24 cellular contexts compared by ENCODE assay signal in the genomic region with DNA sequence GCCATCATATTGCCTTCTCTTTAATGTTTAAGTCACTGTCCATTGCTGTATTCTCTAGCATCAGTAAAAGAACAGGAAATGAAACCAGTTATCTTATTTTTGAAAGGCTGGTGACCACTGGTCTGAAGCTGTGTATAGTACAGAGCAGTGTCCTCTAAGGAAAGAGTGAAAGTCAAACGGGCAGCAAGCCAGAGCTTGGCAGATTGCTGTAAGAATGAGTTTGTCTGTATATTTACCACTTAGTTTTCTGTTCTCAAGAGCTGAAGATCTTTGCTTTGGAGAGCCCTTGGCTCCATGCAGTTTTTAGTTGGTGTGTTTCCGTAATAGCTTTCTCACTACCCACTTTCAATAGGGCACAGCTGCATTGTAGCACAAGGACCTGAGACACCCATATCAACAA. TPM values are rescaled to one million over a fixed set of nuclear protein-coding genes. Genes with fewer than 3 reads are reported as not detected.
DNase-seq lines count a peak whose midpoint lies in the region; ATAC-seq, FAIRE-seq and TF ChIP-seq lines count a peak whose summit lies in the region.
"Had no signal": no experiment of that assay in that cellular context is flagged by ENCODE, and none has a peak within 500 bp of the region (broad histone marks: within the 10 kb centered on the region; RNA-seq: fewer than 3 reads in every experiment).

No MANE protein-coding gene starts in this region.

- TF ChIP-seq CTCF in spleen (IDR thresholded peaks at IDR 0.05 in 8 of 11, conservative IDR thresholded peaks at IDR 0.05 in 3 of 11), result no peak

- H3K4me3 ChIP-seq in naive thymus-derived CD4-positive, alpha-beta T cell (ENCODE audit: low read length), result no peak overlapping the region
- H3K4me3 ChIP-seq in spleen, result no peak overlapping the region
- H3K4me3 ChIP-seq: ascending aorta had no signal

- H3K27ac ChIP-seq in naive thymus-derived CD4-positive, alpha-beta T cell (ENCODE audit: low read depth, low read length), result no peak overlapping the region
- no peak overlapping the region for H3K27ac ChIP-seq in spleen
- H3K27ac ChIP-seq: ascending aorta had no signal

- H3K27me3 Mint-ChIP-seq in activated T-helper 17 cell treated with anti-CD3 and anti-CD28 coated beads, Interleukin-2, amount 50 U/mL, for 72 hours, result no peaks in the 10 kb centered on the region
- no peaks in the 10 kb centered on the region for H3K27me3 Mint-ChIP-seq in naive thymus-derived CD4-positive, alpha-beta T cell
- H3K27me3 Mint-ChIP-seq: activated CD4-positive, alpha-beta T cell treated with anti-CD3 and anti-CD28 coated beads, Interleukin-2, amount 10 ng/mL, durations not matched to agents 24 days and 14 days; B cell; IgD-negative memory B cell had no signal

- peaks cover 99% of the 10 kb centered on the region for H3K36me3 Mint-ChIP-seq in activated T-helper 17 cell treated with anti-CD3 and anti-CD28 coated beads, Interleukin-2, amount 50 U/mL, for 72 hours (ENCODE audit: low read depth)
- H3K36me3 Mint-ChIP-seq in naive thymus-derived CD4-positive, alpha-beta T cell, result peaks cover 7 to 76% (median 21%) of the 10 kb centered on the region in 5 donors

- H3K4me1 Mint-ChIP-seq in activated T-helper 17 cell treated with anti-CD3 and anti-CD28 coated beads, Interleukin-2, amount 50 U/mL, for 72 hours, result peaks cover 4% of the 10 kb centered on the region
- H3K4me1 Mint-ChIP-seq in naive thymus-derived CD4-positive, alpha-beta T cell, result peaks cover 0 to 5% (median 0%) of the 10 kb centered on the region in 7 donors
- H3K4me1 Mint-ChIP-seq: B cell, IgD-negative memory B cell had no signal

- ATAC-seq in activated T-helper 17 cell treated with anti-CD3 and anti-CD28 coated beads, Interleukin-2, amount 50 U/mL, for 72 hours (replicated peaks), result no peak
- peak; percentile 4 for ATAC-seq in naive thymus-derived CD4-positive, alpha-beta T cell
- no peak for ATAC-seq in HG03457 (IDR thresholded peaks at IDR 0.05; ENCODE audit: unreplicated experiment)
- no peak for ATAC-seq in HG02885 (IDR thresholded peaks at IDR 0.05; ENCODE audit: poor library complexity, unreplicated experiment)
- ATAC-seq: activated naive CD4-positive, alpha-beta T cell treated with anti-CD3 and anti-CD28 coated beads, Interleukin-2, amount 50 U/mL, for 72 hours had no signal

- H3K4me3 Mint-ChIP-seq in activated T-helper 17 cell treated with anti-CD3 and anti-CD28 coated beads, Interleukin-2, amount 50 U/mL, for 72 hours, result no peak overlapping the region
- no peak overlapping the region for H3K4me3 Mint-ChIP-seq in naive thymus-derived CD4-positive, alpha-beta T cell
- H3K4me3 Mint-ChIP-seq: activated CD4-positive, alpha-beta T cell treated with anti-CD3 and anti-CD28 coated beads, Interleukin-2, amount 10 ng/mL, durations not matched to agents 24 days and 14 days; activated T-helper 1 cell treated with anti-CD3 and anti-CD28 coated beads, Interleukin-12 subunit alpha, Interleukin-12 subunit beta, Interleukin-2, Interleukin-4 antibody, amounts not matched to agents 30 ng/mL and 10 ng/mL and 1 ng/mL, durations not matched to agents 14 hours and 24 hours and 36 hours; B cell; IgD-negative memory B cell had no signal

- DNase-seq in NCI-H2107 treated with DMSO at 0.1 percent for 48 hours (lab: John Stamatoyannopoulos, UW; ENCODE audit: unreplicated experiment), result peak; percentile 4
- no peak for DNase-seq in NCI-H2107 (lab: John Stamatoyannopoulos, UW)
- DNase-seq in GM18507 (ENCODE audit: extremely low spot score, insufficient read length, low read depth), result no peak
- no peak for DNase-seq in naive thymus-derived CD4-positive, alpha-beta T cell
- no peak for DNase-seq in spleen
- DNase-seq: activated CD4-positive, alpha-beta T cell treated with anti-CD3 and anti-CD28 coated beads, Interleukin-2, amount 10 ng/mL, durations not matched to agents 24 days and 14 days; caudate nucleus; dermis blood vessel endothelial cell; mammary epithelial cell; NCI-H1436 treated with DMSO at 0.1 percent for 48 hours; NCI-H526 treated with DMSO at 0.1 percent for 48 hours; SK-N-SH; T-helper 2 cell had no signal

- H3K27me3 ChIP-seq in naive thymus-derived CD4-positive, alpha-beta T cell (ENCODE audit: control insufficient read depth in 2 of 2, insufficient read depth in 2 of 2, low read length in 2 of 2), result no peaks in the 10 kb centered on the region
- no peaks in the 10 kb centered on the region for H3K27me3 ChIP-seq in spleen (replicated peaks in 1 of 7)
- H3K27me3 ChIP-seq: ascending aorta had no signal

- peak overlapping the region; percentile 41 for H3K27ac Mint-ChIP-seq in activated T-helper 17 cell treated with anti-CD3 and anti-CD28 coated beads, Interleukin-2, amount 50 U/mL, for 72 hours
- H3K27ac Mint-ChIP-seq in naive thymus-derived CD4-positive, alpha-beta T cell, result no peak overlapping the region
- H3K27ac Mint-ChIP-seq: activated CD4-positive, alpha-beta T cell treated with anti-CD3 and anti-CD28 coated beads, Interleukin-2, amount 10 ng/mL, durations not matched to agents 24 days and 14 days; activated naive CD4-positive, alpha-beta T cell treated with anti-CD3 and anti-CD28 coated beads, Interleukin-2, amount 50 U/mL, for 72 hours; activated T-helper 1 cell treated with anti-CD3 and anti-CD28 coated beads, Interleukin-12 subunit alpha, Interleukin-12 subunit beta, Interleukin-2, Interleukin-4 antibody, amounts not matched to agents 30 ng/mL and 10 ng/mL and 1 ng/mL, durations not matched to agents 14 hours and 24 hours and 36 hours; B cell had no signal

- TF ChIP-seq POLR2A in spleen (IDR thresholded peaks at IDR 0.05), result no peak

- intact Hi-C loops in naive thymus-derived CD4-positive, alpha-beta T cell (cut with micrococcal nuclease), result no loop called here
- intact Hi-C loops in spleen (cut with DNase I; ENCODE audit: low total_unique reads), result no loop called here

- POLR2A ChIA-PET in naive thymus-derived CD4-positive, alpha-beta T cell (lab: Charles Lee), result no interaction called here

- CTCF ChIA-PET in naive thymus-derived CD4-positive, alpha-beta T cell (lab: Charles Lee), result no interaction called here

- peak; percentile 53 for FAIRE-seq in GM18507 (lab: Jason Lieb, UNC)
- FAIRE-seq: A204.1, GM12892, urothelium cell line had no signal

- H3K9me3 ChIP-seq in naive thymus-derived CD4-positive, alpha-beta T cell (ENCODE audit: control insufficient read depth in 2 of 3, low read length in 3 of 3), result no peaks in the 10 kb centered on the region
- H3K9me3 ChIP-seq in spleen, result no peaks in the 10 kb centered on the region
- H3K9me3 ChIP-seq: ascending aorta, SK-N-SH had no signal

- WGBS in spleen, 5 donors, result 53 to 76% (median 65%) methylated on average over 2 of the region's 2 CpGs

- no peaks in the 10 kb centered on the region for H3K9me3 Mint-ChIP-seq in activated T-helper 17 cell treated with anti-CD3 and anti-CD28 coated beads, Interleukin-2, amount 50 U/mL, for 72 hours
- H3K9me3 Mint-ChIP-seq in naive thymus-derived CD4-positive, alpha-beta T cell, result no peaks in the 10 kb centered on the region
- H3K9me3 Mint-ChIP-seq: activated CD4-positive, alpha-beta T cell treated with anti-CD3 and anti-CD28 coated beads, Interleukin-2, amount 10 ng/mL, durations not matched to agents 24 days and 14 days; activated naive CD4-positive, alpha-beta T cell treated with anti-CD3 and anti-CD28 coated beads, Interleukin-2, amount 50 U/mL, for 72 hours; activated T-helper 1 cell treated with anti-CD3 and anti-CD28 coated beads, Interleukin-12 subunit alpha, Interleukin-12 subunit beta, Interleukin-2, Interleukin-4 antibody, amounts not matched to agents 30 ng/mL and 10 ng/mL and 1 ng/mL, durations not matched to agents 14 hours and 24 hours and 36 hours; IgD-negative memory B cell had no signal

- peaks cover 0 to 68% (median 14%) of the 10 kb centered on the region in 3 experiments for H3K36me3 ChIP-seq in naive thymus-derived CD4-positive, alpha-beta T cell (ENCODE audit: control insufficient read depth in 2 of 3, insufficient read depth in 3 of 3, low read length in 3 of 3)
- peaks cover 0 to 98% (median 51%) of the 10 kb centered on the region in 6 donors for H3K36me3 ChIP-seq in spleen

- H3K4me1 ChIP-seq in naive thymus-derived CD4-positive, alpha-beta T cell (ENCODE audit: control insufficient read depth in 2 of 2, insufficient read depth in 2 of 2, low read length in 2 of 2), result no peaks in the 10 kb centered on the region
- H3K4me1 ChIP-seq in spleen, result peaks cover 0 to 11% (median 0%) of the 10 kb centered on the region in 6 donors
- H3K4me1 ChIP-seq: ascending aorta had no signal

RNA-seq across cellular contexts. Expression of a gene that starts 31.9 kb away (rescaled TPM):
- total RNA-seq in activated T-helper 17 cell treated with anti-CD3 and anti-CD28 coated beads, Interleukin-2, amount 50 U/mL, for 72 hours, result 10 to 100 TPM; 36.3 to 47.4 TPM
- 10 to 100 TPM in 2 of 5 experiments, 1 to 10 TPM in 3; 4.5 to 29.8 (median 8.3) TPM for total RNA-seq in naive thymus-derived CD4-positive, alpha-beta T cell
- polyA plus RNA-seq in naive thymus-derived CD4-positive, alpha-beta T cell, result 1 to 10 TPM; 6.3 to 7.8 TPM
- 10 to 100 TPM; 24.5 to 36.1 (median 29.8) TPM for total RNA-seq in spleen
- polyA plus RNA-seq in spleen, result 10 to 100 TPM; 25.0 to 45.6 (median 45.2) TPM

RNA-seq across cellular contexts. Expression of a gene that starts 40.7 kb away (rescaled TPM):
- total RNA-seq in activated T-helper 17 cell treated with anti-CD3 and anti-CD28 coated beads, Interleukin-2, amount 50 U/mL, for 72 hours, result 10 to 100 TPM; 23.9 to 30.8 TPM
- total RNA-seq in naive thymus-derived CD4-positive, alpha-beta T cell, result 10 to 100 TPM; 20.9 to 35.5 (median 30.6) TPM
- 10 to 100 TPM; 12.2 to 13.4 TPM for polyA plus RNA-seq in naive thymus-derived CD4-positive, alpha-beta T cell
- 10 to 100 TPM; 50.4 to 75.1 (median 65.8) TPM for total RNA-seq in spleen
- 10 to 100 TPM in 1 of 3 donors, 1 to 10 TPM in 2; 6.8 to 10.6 (median 7.8) TPM for polyA plus RNA-seq in spleen
